ENCODE assay signal across 14 cellular contexts in genomic region chr1:154963643-154964042, GRCh38. TPM values are rescaled to one million over a fixed set of nuclear protein-coding genes. Genes with fewer than 3 reads are reported as not detected.
DNase-seq lines count a peak whose midpoint lies in the region; ATAC-seq and TF ChIP-seq lines count a peak whose summit lies in the region.
"Had no signal": no experiment of that assay in that cellular context is flagged by ENCODE, and none has a peak within 500 bp of the region (broad histone marks: within the 10 kb centered on the region; RNA-seq: fewer than 3 reads in every experiment).

No MANE protein-coding gene starts in this region.

- peak overlapping the region; percentile 3 for H3K27ac Mint-ChIP-seq in endodermal cell

- no peaks in the 10 kb centered on the region for H3K27me3 ChIP-seq in endodermal cell (ENCODE audit: control insufficient read depth, insufficient read depth, low read length, poor library complexity, severe bottlenecking)
- H3K27me3 ChIP-seq in psoas muscle (ENCODE audit: insufficient read depth in 3 of 3, low read length in 2 of 3), result no peaks in the 10 kb centered on the region
- no peaks in the 10 kb centered on the region for H3K27me3 ChIP-seq in body of pancreas
- no peaks in the 10 kb centered on the region for H3K27me3 ChIP-seq in Peyer's patch
- H3K27me3 ChIP-seq: vagina had no signal

- H3K36me3 Mint-ChIP-seq in endodermal cell (ENCODE audit: low read depth), result peaks cover 56% of the 10 kb centered on the region

- no peak for TF ChIP-seq CTCF in RWPE1 (conservative IDR thresholded peaks at IDR 0.05; ENCODE audit: low read depth)
- no peak for TF ChIP-seq CTCF in endodermal cell (conservative IDR thresholded peaks at IDR 0.05)
- no peak for TF ChIP-seq CTCF in psoas muscle (IDR thresholded peaks at IDR 0.05)
- no peak for TF ChIP-seq CTCF in body of pancreas (IDR thresholded peaks at IDR 0.05)
- TF ChIP-seq CTCF in Peyer's patch (IDR thresholded peaks at IDR 0.05), result no peak

- no peaks in the 10 kb centered on the region for H3K9me3 Mint-ChIP-seq in endodermal cell
- H3K9me3 Mint-ChIP-seq: stimulated activated naive B cell treated with anti-CD40 and anti-IgM and Interleukin-4, amounts not matched to agents 10 μg/mL and 1 μg/mL and 100 μg/mL, for 72 hours had no signal

- intact Hi-C loops in psoas muscle (cut with DNase I) (loop anchor here (2.0 to 5.0 kb wide), 2 partner anchors 39 to 53 kb away; partner anchors contain the start of gene ZBTB7B (in 1 of the 2)), body of pancreas (cut with DNase I) (loop anchor here (5.0 kb wide), 1 partner anchor 49 kb away; no protein-coding TSS in a partner anchor)

- H3K4me3 Mint-ChIP-seq in endodermal cell, result no peak overlapping the region

- H3K9me3 ChIP-seq in endodermal cell (ENCODE audit: control insufficient read depth, low read length) (no peaks in the 10 kb centered on the region), psoas muscle (no peaks in the 10 kb centered on the region), body of pancreas (no peaks in the 10 kb centered on the region), Peyer's patch (no peaks in the 10 kb centered on the region)
- H3K9me3 ChIP-seq: vagina had no signal

- H3K4me1 Mint-ChIP-seq in endodermal cell, result peaks cover 22% of the 10 kb centered on the region

- H3K36me3 ChIP-seq in endodermal cell (ENCODE audit: control insufficient read depth, insufficient read depth, low read length) (peaks cover 73% of the 10 kb centered on the region), psoas muscle (ENCODE audit: insufficient read depth in 1 of 2, low read depth in 1 of 2) (peaks cover 0 to 69% of the 10 kb centered on the region in 2 donors), body of pancreas (replicated peaks in 1 of 2; ENCODE audit: insufficient read depth in 1 of 2, low read depth in 2 of 2) (peaks cover 7 to 33% of the 10 kb centered on the region in 2 donors), Peyer's patch (peaks cover 0 to 70% (median 0%) of the 10 kb centered on the region in 3 donors)

- CTCF ChIA-PET in RWPE1 (lab: Yijun Ruan, JAX), result interaction anchor here (0.7 to 1.1 kb wide), 2 partner anchors 54 to 98 kb away, joined by 3 to 4 read pairs; no protein-coding TSS in a partner anchor

- no peaks in the 10 kb centered on the region for H3K27me3 Mint-ChIP-seq in endodermal cell (ENCODE audit: insufficient read depth)
- H3K27me3 Mint-ChIP-seq: stimulated activated naive B cell treated with anti-CD40 and anti-IgM and Interleukin-4, amounts not matched to agents 10 μg/mL and 1 μg/mL and 100 μg/mL, for 72 hours had no signal

- no peak for ATAC-seq in psoas muscle
- ATAC-seq in body of pancreas, result no peak
- ATAC-seq in GM21528 (IDR thresholded peaks at IDR 0.05; ENCODE audit: low FRiP score, unreplicated experiment), result no peak
- ATAC-seq: stimulated activated naive B cell treated with anti-CD40 and anti-IgM and Interleukin-4, amounts not matched to agents 10 μg/mL and 1 μg/mL and 100 μg/mL, for 72 hours had no signal

- POLR2A ChIA-PET in RWPE1 (lab: Yijun Ruan, JAX; ENCODE audit: low non-redundant PET), result no interaction called here

- 94 to 99% methylated on average over 7 to 8 of the region's 8 CpGs for WGBS in endodermal cell (ENCODE audit: insufficient coverage in 1 of 2, insufficient read length in 1 of 2), 2 experiments
- 74 to 84% (median 75%) methylated on average over 8 of the region's 8 CpGs for WGBS in psoas muscle, 3 donors
- WGBS in body of pancreas, 2 donors, result 68 to 71% methylated on average over 8 of the region's 8 CpGs

- H3K4me1 ChIP-seq in endodermal cell (ENCODE audit: control insufficient read depth, insufficient read depth, low read length), result no peaks in the 10 kb centered on the region
- peaks cover 30% of the 10 kb centered on the region for H3K4me1 ChIP-seq in psoas muscle
- H3K4me1 ChIP-seq in body of pancreas, result peaks cover 24% of the 10 kb centered on the region
- peaks cover 0 to 20% (median 6%) of the 10 kb centered on the region in 4 donors for H3K4me1 ChIP-seq in Peyer's patch

- no peak for TF ChIP-seq POLR2A in body of pancreas (IDR thresholded peaks at IDR 0.05)
- TF ChIP-seq POLR2A in Peyer's patch (IDR thresholded peaks at IDR 0.05), result no peak

- H3K27ac ChIP-seq in RWPE1, result peak overlapping the region; percentile 100
- no peak overlapping the region for H3K27ac ChIP-seq in endodermal cell (ENCODE audit: low read depth, low read length)
- peak overlapping the region; percentile 23 for H3K27ac ChIP-seq in psoas muscle
- no peak overlapping the region for H3K27ac ChIP-seq in body of pancreas
- H3K27ac ChIP-seq in Peyer's patch, result peak overlapping the region in 1 of 4 donors; percentile 98

- H3K4me3 ChIP-seq in endodermal cell (ENCODE audit: low read length) (no peak overlapping the region), psoas muscle (peak overlapping the region; percentile 76), body of pancreas (no peak overlapping the region), Peyer's patch (no peak overlapping the region)

- no peak overlapping the region for H3K9ac ChIP-seq in endodermal cell (ENCODE audit: extremely low read depth, low read length, poor library complexity, severe bottlenecking)

- DNase-seq in activated effector memory CD4-positive, alpha-beta T cell treated with anti-CD3 and anti-CD28 coated beads, Interleukin-2, amount 50 U/mL, for 16 hours, result peak; percentile 57
- DNase-seq in activated effector memory CD4-positive, alpha-beta T cell treated with Interleukin-2 at 50 U/mL for 16 hours, result no peak
- DNase-seq in RWPE1 (ENCODE audit: low spot score), result no peak
- DNase-seq in endodermal cell, result no peak
- DNase-seq in psoas muscle, result peak; percentile 4 to 33
- DNase-seq in body of pancreas, result no peak
- DNase-seq in Peyer's patch, result no peak
- DNase-seq: activated gamma-delta T cell treated with Interleukin-2 at 50 U/mL for 16 hours; DMS79 treated with DMSO at 0.1 percent for 48 hours; NCI-H2029 treated with DMSO at 0.1 percent for 48 hours; stimulated activated naive B cell treated with anti-CD40 and anti-IgM and Interleukin-4, amounts not matched to agents 10 μg/mL and 1 μg/mL and 100 μg/mL, for 72 hours; SW 1271 had no signal

RNA-seq across cellular contexts. Expression of gene PYGO2, which starts 2.1 kb away (rescaled TPM):
- total RNA-seq in endodermal cell (10 to 100 TPM; 33.4 to 40.4 TPM), psoas muscle (10 to 100 TPM; 14.5 to 23.0 (median 17.4) TPM), body of pancreas (10 to 100 TPM; 10.9 to 15.2 TPM), Peyer's patch (10 to 100 TPM; 32.2 to 48.9 (median 34.2) TPM)
- 35.0 TPM for polyA plus RNA-seq in endodermal cell (2013, experiment 1 of 2)
- 32.2 TPM for polyA plus RNA-seq in endodermal cell (2013, experiment 2 of 2)
- 10 to 100 TPM; 13.1 to 24.0 (median 14.5) TPM for polyA plus RNA-seq in psoas muscle

RNA-seq across cellular contexts. Expression of gene SHC1, which starts 6.9 kb away (rescaled TPM):
- 100 to 1,000 TPM; 157 to 231 TPM for total RNA-seq in endodermal cell
- 134 TPM for polyA plus RNA-seq in endodermal cell (2013, experiment 1 of 2)
- 135 TPM for polyA plus RNA-seq in endodermal cell (2013, experiment 2 of 2)
- total RNA-seq in psoas muscle, result 10 to 100 TPM; 52.3 to 87.2 (median 82.8) TPM
- 10 to 100 TPM; 33.2 to 67.3 (median 43.8) TPM for polyA plus RNA-seq in psoas muscle
- total RNA-seq in body of pancreas, result 10 to 100 TPM; 38.1 to 45.5 TPM
- total RNA-seq in Peyer's patch, result 100 to 1,000 TPM in 2 of 4 donors, 10 to 100 TPM in 2; 56.9 to 150 (median 104) TPM

RNA-seq across cellular contexts. Expression of gene PBXIP1, which starts 7.7 kb away (rescaled TPM):
- total RNA-seq in endodermal cell, result 10 to 100 TPM; 42.5 to 61.3 TPM
- polyA plus RNA-seq in endodermal cell (2013, experiment 1 of 2), result 38.9 TPM
- 39.4 TPM for polyA plus RNA-seq in endodermal cell (2013, experiment 2 of 2)
- 100 to 1,000 TPM in 2 of 4 donors, 10 to 100 TPM in 2; 76.5 to 149 (median 104) TPM for total RNA-seq in psoas muscle
- 10 to 100 TPM; 13.6 to 79.6 (median 54.8) TPM for polyA plus RNA-seq in psoas muscle
- 10 to 100 TPM; 26.0 to 60.7 TPM for total RNA-seq in body of pancreas
- 100 to 1,000 TPM in 3 of 4 donors, 10 to 100 TPM in 1; 66.6 to 117 (median 109) TPM for total RNA-seq in Peyer's patch

RNA-seq across cellular contexts. Expression of gene CKS1B, which starts 10.8 kb away (rescaled TPM):
- total RNA-seq in endodermal cell (100 to 1,000 TPM; 145 to 229 TPM), psoas muscle (10 to 100 TPM in 1 of 4 donors, 1 to 10 TPM in 3; 5.5 to 13.8 (median 6.9) TPM), body of pancreas (10 to 100 TPM; 15.6 to 29.0 TPM), Peyer's patch (10 to 100 TPM; 20.3 to 39.1 (median 26.5) TPM)
- polyA plus RNA-seq in endodermal cell (2013, experiment 1 of 2), result 355 TPM
- 371 TPM for polyA plus RNA-seq in endodermal cell (2013, experiment 2 of 2)
- polyA plus RNA-seq in psoas muscle, result 10 to 100 TPM; 12.1 to 48.1 (median 30.1) TPM

RNA-seq across cellular contexts. Expression of gene FLAD1, which starts 19.5 kb away (rescaled TPM):
- total RNA-seq in endodermal cell (10 to 100 TPM; 61.9 to 65.0 TPM), psoas muscle (10 to 100 TPM; 24.5 to 39.4 (median 30.4) TPM), body of pancreas (10 to 100 TPM; 10.1 to 51.4 TPM), Peyer's patch (10 to 100 TPM; 29.7 to 50.3 (median 46.3) TPM)
- polyA plus RNA-seq in endodermal cell (2013, experiment 1 of 2), result 54.8 TPM
- 47.4 TPM for polyA plus RNA-seq in endodermal cell (2013, experiment 2 of 2)
- polyA plus RNA-seq in psoas muscle, result 10 to 100 TPM; 32.4 to 52.7 (median 51.6) TPM

Comparison
In these comparisons a context has a peak if more than half of its experiments do, and no peak if none do; other contexts are left out.
1. DNase-seq: peak in activated effector memory CD4-positive, alpha-beta T cell treated with anti-CD3 and anti-CD28 coated beads, Interleukin-2, amount 50 U/mL, for 16 hours (single experiment) and psoas muscle (2 of 2); none in activated effector memory CD4-positive, alpha-beta T cell treated with Interleukin-2 at 50 U/mL for 16 hours (single experiment), RWPE1 (single experiment), endodermal cell (single experiment), body of pancreas (0 of 4) and Peyer's patch (0 of 3).
2. H3K27ac ChIP-seq: peak in RWPE1 (single experiment) and psoas muscle (single experiment); none in endodermal cell (single experiment) and body of pancreas (0 of 4).